14 cellular contexts compared by ENCODE assay signal in the genomic region with DNA sequence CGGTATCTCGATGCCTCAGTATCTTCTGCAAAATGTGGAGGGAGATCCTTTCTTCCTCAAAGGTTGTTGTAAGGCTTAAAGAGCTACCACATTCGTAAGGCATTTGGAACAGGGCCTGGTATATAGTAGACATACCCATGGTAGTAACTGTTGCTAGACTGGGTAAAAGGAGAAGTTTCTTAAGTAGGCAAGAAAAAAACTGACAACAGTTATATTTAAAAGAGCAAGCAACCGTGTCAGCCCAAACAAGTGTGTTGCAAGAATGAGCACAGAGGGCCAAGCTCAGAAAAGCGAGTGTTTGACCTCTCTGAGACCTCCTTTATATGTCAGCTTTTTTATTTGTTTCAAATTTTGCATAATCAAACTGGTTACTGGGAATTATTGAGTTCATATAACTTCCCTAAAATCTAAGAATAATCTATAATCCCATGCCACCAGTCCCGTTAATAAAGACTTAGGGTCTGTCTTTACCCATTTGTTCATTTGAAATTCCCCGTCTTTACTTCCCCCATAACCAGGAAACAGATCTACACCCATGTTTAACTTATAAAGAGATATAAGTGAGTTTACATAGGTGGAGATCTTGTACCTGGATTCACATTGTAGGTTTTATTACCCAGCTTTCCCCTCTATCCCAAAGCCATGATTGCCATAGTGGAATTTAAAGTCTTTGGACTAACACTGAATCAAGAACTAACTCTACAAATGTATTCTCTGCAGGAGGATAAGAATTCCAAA. TPM values are rescaled to one million over a fixed set of nuclear protein-coding genes. Genes with fewer than 3 reads are reported as not detected.
DNase-seq lines count a peak whose midpoint lies in the region; ATAC-seq and TF ChIP-seq lines count a peak whose summit lies in the region.
"Had no signal": no experiment of that assay in that cellular context is flagged by ENCODE, and none has a peak within 500 bp of the region (broad histone marks: within the 10 kb centered on the region; RNA-seq: fewer than 3 reads in every experiment).

No MANE protein-coding gene starts in this region.

- no peak for TF ChIP-seq POLR2A in sigmoid colon (IDR thresholded peaks at IDR 0.05)

- no peak overlapping the region for H3K9ac ChIP-seq in GM23248

- no peaks in the 10 kb centered on the region for H3K9me3 Mint-ChIP-seq in HFFc6
- H3K9me3 Mint-ChIP-seq: activated T-cell treated with anti-CD3 and anti-CD28 coated beads, Interleukin-2, amount 50 U/mL, for 24 hours; brain; CD4-positive, alpha-beta T cell; stimulated activated naive CD8-positive, alpha-beta T cell treated with anti-CD3 and anti-CD28 coated beads, Interleukin-15, amount 100 ng/mL, for 72 hours had no signal

- H2AFZ ChIP-seq in GM23248: no peak overlapping the region

- no peak overlapping the region for H3K4me2 ChIP-seq in GM23248 (ENCODE audit: unreplicated experiment)

- H3K27me3 Mint-ChIP-seq in HFFc6 (ENCODE audit: insufficient read depth): peaks cover 30% of the 10 kb centered on the region
- H3K27me3 Mint-ChIP-seq: brain had no signal

- no peaks in the 10 kb centered on the region for H3K4me1 Mint-ChIP-seq in HFFc6 (ENCODE audit: low read depth)

- H3K27me3 ChIP-seq in heart right ventricle: no peaks in the 10 kb centered on the region
- H3K27me3 ChIP-seq in sigmoid colon: no peaks in the 10 kb centered on the region
- no peaks in the 10 kb centered on the region for H3K27me3 ChIP-seq in GM23248 (replicated peaks; ENCODE audit: insufficient read depth)

- H3K4me3 ChIP-seq in heart right ventricle (no peak overlapping the region), sigmoid colon (no peak overlapping the region), GM23248 (no peak overlapping the region)

- H3K36me3 ChIP-seq in heart right ventricle (peaks cover 0 to 6% (median 0%) of the 10 kb centered on the region in 9 donors), sigmoid colon (no peaks in the 10 kb centered on the region), GM23248 (ENCODE audit: low read depth) (no peaks in the 10 kb centered on the region)

- H3K27ac ChIP-seq in heart right ventricle (peak overlapping the region in 2 of 10 donors; percentile 0 to 78), sigmoid colon (peak overlapping the region in 3 of 4 donors; percentile 11 to 54 (median 38)), GM23248 (no peak overlapping the region)

- in situ Hi-C loops in GM23248 (cut with MboI): no loop called here

- peaks cover 0 to 67% (median 9%) of the 10 kb centered on the region in 9 donors for H3K4me1 ChIP-seq in heart right ventricle
- H3K4me1 ChIP-seq in sigmoid colon: peaks cover 0 to 10% (median 2%) of the 10 kb centered on the region in 4 donors
- peaks cover 5% of the 10 kb centered on the region; the same call in 1 of the 2 replicates for H3K4me1 ChIP-seq in GM23248 (ENCODE audit: insufficient read depth)

- no peak overlapping the region for H3K27ac Mint-ChIP-seq in HFFc6
- H3K27ac Mint-ChIP-seq: CD4-positive, alpha-beta T cell had no signal

- TF ChIP-seq CTCF in heart right ventricle (IDR thresholded peaks at IDR 0.05) (no peak), sigmoid colon (IDR thresholded peaks at IDR 0.05) (no peak), HFFc6 (IDR thresholded peaks at IDR 0.05) (no peak)

- ATAC-seq in heart right ventricle: peak in 7 of 8 donors; percentile 31 to 69 (median 40)
- no peak for ATAC-seq in GM19395 (IDR thresholded peaks at IDR 0.05; ENCODE audit: unreplicated experiment)
- ATAC-seq: stimulated activated naive CD8-positive, alpha-beta T cell treated with anti-CD3 and anti-CD28 coated beads, Interleukin-15, amount 100 ng/mL, for 72 hours had no signal

- 73 to 79% methylated on average over 7 of the region's 7 CpGs for WGBS in heart right ventricle, 2 donors
- 13 to 33% methylated on average over 7 of the region's 7 CpGs for WGBS in sigmoid colon, 2 donors
- 89 to 92% methylated on average over 7 of the region's 7 CpGs for WGBS in GM23248 (ENCODE audit: low coverage in 1 of 2, low lambda C conversion rate in 2 of 2, missing lambda C conversion rate in 2 of 2), 2 experiments

- peaks cover 1% of the 10 kb centered on the region; the same call in 1 of the 2 replicates for H3K36me3 Mint-ChIP-seq in HFFc6 (ENCODE audit: low read depth)

- intact Hi-C loops in heart right ventricle (cut with DNase I) (no loop called here), sigmoid colon (cut with DNase I) (no loop called here)

- H3K9me2 ChIP-seq in GM23248 (ENCODE audit: insufficient read depth): no peaks in the 10 kb centered on the region

- H3K9me3 ChIP-seq in heart right ventricle: no peaks in the 10 kb centered on the region
- H3K9me3 ChIP-seq in sigmoid colon: no peaks in the 10 kb centered on the region
- no peaks in the 10 kb centered on the region for H3K9me3 ChIP-seq in GM23248 (ENCODE audit: low read depth)

- H4K20me1 ChIP-seq in GM23248 (ENCODE audit: insufficient read depth): no peaks in the 10 kb centered on the region

- TF ChIP-seq EP300 in sigmoid colon (IDR thresholded peaks at IDR 0.05): no peak

- H3F3A ChIP-seq in GM23248 (ENCODE audit: insufficient read depth): peaks cover 3% of the 10 kb centered on the region; the same call in 1 of the 2 replicates

- no peaks in the 10 kb centered on the region for H3K79me2 ChIP-seq in GM23248 (ENCODE audit: insufficient read depth)

- DNase-seq in GF-D8 (lab: John Stamatoyannopoulos, UW) (peak; percentile 89), SIG-M5 (lab: John Stamatoyannopoulos, UW) (peak; percentile 95), heart right ventricle (no peak), sigmoid colon (no peak), HFFc6 (no peak), GM23248 (no peak)
- no peak for DNase-seq in activated effector memory CD4-positive, alpha-beta T cell treated with Interleukin-2 at 50 U/mL for 16 hours
- DNase-seq: activated T-cell treated with anti-CD3 and anti-CD28 coated beads, Interleukin-2, amount 50 U/mL, for 24 hours; CD4-positive, alpha-beta T cell; NCI-H526; stimulated activated naive CD8-positive, alpha-beta T cell treated with anti-CD3 and anti-CD28 coated beads, Interleukin-15, amount 100 ng/mL, for 72 hours; T-helper 9 cell had no signal

- H3K4me3 Mint-ChIP-seq in HFFc6: no peak overlapping the region
- H3K4me3 Mint-ChIP-seq: activated T-cell treated with anti-CD3 and anti-CD28 coated beads, Interleukin-2, amount 50 U/mL, for 24 hours; CD4-positive, alpha-beta T cell; stimulated activated naive CD8-positive, alpha-beta T cell treated with anti-CD3 and anti-CD28 coated beads, Interleukin-15, amount 100 ng/mL, for 72 hours had no signal

RNA-seq across cellular contexts. Expression of gene B3GNT5, which starts 7.3 kb away (rescaled TPM):
- 1 to 10 TPM; 2.0 to 9.0 (median 5.8) TPM for total RNA-seq in heart right ventricle
- 1 to 10 TPM; 1.7 to 2.2 TPM for polyA plus RNA-seq in heart right ventricle
- 1 to 10 TPM; 2.2 to 4.2 (median 3.2) TPM for total RNA-seq in sigmoid colon
- 10 to 100 TPM; 21.8 to 29.6 (median 22.8) TPM for polyA plus RNA-seq in sigmoid colon
- not detected for total RNA-seq in HFFc6 (2021; fragmentation: NEBNext Ultra II Directional; extraction: Animal tissue kit (Norgen Biotek cat#: 25700))
- total RNA-seq in GM23248 (2014; rRNA removed; shearing (Covaris generic)): 1.3 and 2.7 TPM in 2 replicates
- polyA plus RNA-seq in GM23248 (2016; fragmentation: Nextera tagmentation; extraction: Ambion mirVana): 1.8 TPM in 2 replicates

Comparison
In these comparisons a context has a peak if more than half of its experiments do, and no peak if none do; other contexts are left out.
1. DNase-seq: peak in GF-D8 (single experiment) and SIG-M5 (single experiment); none in heart right ventricle (0 of 2), sigmoid colon (single experiment), HFFc6 (single experiment), activated effector memory CD4-positive, alpha-beta T cell treated with Interleukin-2 at 50 U/mL for 16 hours (single experiment) and GM23248 (single experiment).